ENCODE assay signal across 8 cellular contexts in the genomic region with DNA sequence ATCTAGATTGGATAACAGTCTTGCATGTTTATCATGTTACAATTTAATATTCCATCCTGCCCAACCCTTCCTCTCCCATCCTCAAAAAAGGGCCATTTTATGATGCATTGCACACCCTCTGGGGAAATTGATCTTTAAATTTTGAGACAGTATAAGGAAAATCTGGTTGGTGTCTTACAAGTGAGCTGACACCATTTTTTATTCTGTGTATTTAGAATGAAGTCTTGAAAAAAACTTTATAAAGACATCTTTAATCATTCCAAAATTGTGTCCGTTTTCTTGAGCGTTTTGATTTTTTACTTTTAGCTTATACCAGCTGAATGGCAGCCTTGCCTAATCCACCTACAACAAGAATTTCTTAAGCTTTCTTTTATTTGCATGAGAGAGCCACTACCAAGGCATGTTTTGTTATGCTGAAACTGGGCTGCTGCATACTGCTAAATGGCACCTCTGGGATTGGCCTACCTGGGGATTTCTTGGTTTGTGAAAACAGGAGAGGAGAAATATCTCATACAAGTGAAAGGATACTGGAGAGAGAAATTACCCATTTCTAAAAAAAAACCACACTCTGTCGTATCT. TPM values are rescaled to one million over a fixed set of nuclear protein-coding genes. Genes with fewer than 3 reads are reported as not detected.
DNase-seq lines count a peak whose midpoint lies in the region; ATAC-seq and TF ChIP-seq lines count a peak whose summit lies in the region.

No MANE protein-coding gene starts in this region.

- H3K4me3 ChIP-seq in AG09309 (ENCODE audit: control insufficient read depth, low read depth, low read length) = peak overlapping the region; percentile 68
- H3K4me3 ChIP-seq in HL-60 (replicated peaks; ENCODE audit: insufficient read depth, low read length) = peak overlapping the region; percentile 53
- H3K4me3 ChIP-seq in ascending aorta = peak overlapping the region; percentile 55 to 81
- H3K4me3 ChIP-seq in right lobe of liver = peak overlapping the region; percentile 50 to 64 (median 61)

- DNase-seq in AG09309 (ENCODE audit: low read depth) = no peak
- no peak for DNase-seq in HL-60 (ENCODE audit: low read depth in 1 of 2, low spot score in 1 of 2)
- DNase-seq in ascending aorta (ENCODE audit: low spot score in 2 of 2) = no peak
- no peak for DNase-seq in right lobe of liver
- DNase-seq in NCI-H1694 treated with DMSO at 0.1 percent for 48 hours (lab: John Stamatoyannopoulos, UW) = no peak
- no peak for DNase-seq in GM19240 (ENCODE audit: insufficient read length, low spot score)
- no peak for DNase-seq in GF-D8 (lab: John Stamatoyannopoulos, UW)

- H3K9me3 ChIP-seq in ascending aorta (no peaks in the 10 kb centered on the region), right lobe of liver (no peaks in the 10 kb centered on the region)

- WGBS in right lobe of liver (ENCODE audit: insufficient coverage, low coverage, low lambda C conversion rate, missing lambda C conversion rate) = 4% methylated on average over 3 of the region's 3 CpGs

- TF ChIP-seq POLR2A in right lobe of liver (IDR thresholded peaks at IDR 0.05) = no peak

- no peak for ATAC-seq in right lobe of liver
- no peak for ATAC-seq in HG03045 (IDR thresholded peaks at IDR 0.05; ENCODE audit: unreplicated experiment)

- H3K27me3 ChIP-seq in HL-60 (ENCODE audit: insufficient read depth, poor library complexity, severe bottlenecking) (no peaks in the 10 kb centered on the region), ascending aorta (no peaks in the 10 kb centered on the region), right lobe of liver (no peaks in the 10 kb centered on the region)

- intact Hi-C loops in ascending aorta (cut with DNase I) (no loop called here), right lobe of liver (cut with DNase I) (no loop called here)

- H3K36me3 ChIP-seq in ascending aorta (peaks cover 10 to 24% of the 10 kb centered on the region in 2 donors), right lobe of liver (peaks cover 0 to 13% (median 9%) of the 10 kb centered on the region in 4 donors)

- no peak for TF ChIP-seq CTCF in AG09309 (IDR thresholded peaks at IDR 0.05; ENCODE audit: control insufficient read depth, insufficient read depth, low read depth, low read length, missing control alignments)
- no peak for TF ChIP-seq CTCF in HL-60 (IDR thresholded peaks at IDR 0.05; ENCODE audit: insufficient read depth, low read length)
- TF ChIP-seq CTCF in ascending aorta (IDR thresholded peaks at IDR 0.05) = no peak
- no peak for TF ChIP-seq CTCF in right lobe of liver (IDR thresholded peaks at IDR 0.05)

- H3K4me1 ChIP-seq in ascending aorta (peaks cover 8 to 17% of the 10 kb centered on the region in 2 donors), right lobe of liver (peaks cover 0 to 47% (median 9%) of the 10 kb centered on the region in 4 donors)

- H3K27ac ChIP-seq in HL-60 (replicated peaks) = no peak overlapping the region
- peak overlapping the region; percentile 86 to 91 for H3K27ac ChIP-seq in ascending aorta
- H3K27ac ChIP-seq in right lobe of liver = peak overlapping the region; percentile 96 to 99 (median 96)

RNA-seq across cellular contexts. Expression of a gene that starts 52.3 kb away (rescaled TPM):
- total RNA-seq in ascending aorta = 0.64 TPM
- 1 to 10 TPM; 2.9 to 5.5 (median 4.4) TPM for total RNA-seq in right lobe of liver

RNA-seq across cellular contexts. Expression of a gene that starts 52.5 kb away (rescaled TPM):
- 9.3 TPM for total RNA-seq in ascending aorta
- 10 to 100 TPM; 11.3 to 20.3 (median 14.8) TPM for total RNA-seq in right lobe of liver
